Comparison of ENCODE assay signal across 18 cellular contexts in the genomic region with DNA sequence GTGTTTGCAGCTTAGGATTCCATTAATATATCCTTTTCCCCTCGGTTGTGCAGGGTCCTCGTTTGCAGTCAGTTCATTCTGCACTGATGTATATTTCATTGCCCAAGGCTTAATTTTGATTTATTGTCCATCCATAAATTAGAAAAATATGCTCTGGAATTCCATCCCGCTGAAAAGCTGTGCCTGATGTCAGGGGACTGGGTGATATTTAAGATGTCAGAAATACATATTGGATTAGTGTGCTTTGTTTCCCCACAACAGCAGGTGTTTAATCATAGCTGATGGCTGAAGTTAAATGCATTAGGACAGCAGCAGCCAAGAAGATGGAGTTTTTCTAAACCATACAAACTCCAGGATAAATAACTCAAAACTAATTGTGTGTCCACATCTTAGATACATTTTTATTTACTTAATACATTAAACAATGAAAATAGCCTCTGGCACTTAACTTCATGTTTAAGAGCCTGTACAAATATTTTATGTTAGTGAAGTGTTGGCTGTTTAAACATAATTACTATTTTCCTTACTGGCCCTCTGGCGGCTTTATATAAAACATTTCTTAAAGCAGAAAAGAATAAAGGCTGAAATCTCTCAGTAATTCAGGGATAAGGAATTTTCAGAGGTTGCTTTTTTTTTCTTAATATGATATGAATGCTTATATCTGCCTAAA.
DNase-seq lines count a peak whose midpoint lies in the region; ATAC-seq and TF ChIP-seq lines count a peak whose summit lies in the region.
"Had no signal": no experiment of that assay in that cellular context is flagged by ENCODE, and none has a peak within 500 bp of the region (broad histone marks: within the 10 kb centered on the region; RNA-seq: fewer than 3 reads in every experiment).

No MANE protein-coding gene starts in this region.

- ATAC-seq in PC-3 (peak; percentile 38), gastrocnemius medialis (no peak), HG02938 (IDR thresholded peaks at IDR 0.05; ENCODE audit: unreplicated experiment) (no peak)
- ATAC-seq: esophagus mucosa, left cardiac atrium had no signal

- no peaks in the 10 kb centered on the region for H3K9me2 ChIP-seq in PC-3 (replicated peaks; ENCODE audit: low read length)

- peak; percentile 57 for DNase-seq in EL
- DNase-seq in NCI-H1930 (lab: John Stamatoyannopoulos, UW), result peak; percentile 37 to 46
- no peak for DNase-seq in PC-3
- DNase-seq in osteocyte (ENCODE audit: extremely low spot score, unreplicated experiment), result no peak
- no peak for DNase-seq in gastrocnemius medialis
- DNase-seq in putamen (ENCODE audit: low spot score), result no peak
- DNase-seq: activated CD4-positive, CD25-positive, alpha-beta regulatory T cell; activated naive CD4-positive, alpha-beta T cell; left cardiac atrium; NCI-H2227 treated with DMSO at 0.1 percent for 48 hours; small intestine; stimulated activated naive CD4-positive, alpha-beta T cell had no signal

- no peak overlapping the region for H3K27ac Mint-ChIP-seq in osteocyte (ENCODE audit: unreplicated experiment)
- H3K27ac Mint-ChIP-seq: dendritic cell treated with granulocyte-macrophage colony-stimulating factor and Interleukin-4, amounts not matched to agents 40 ng/mL and 50 ng/mL, for 4 days; T-helper 1 cell treated with Interleukin-12 subunit alpha and Interleukin-12 subunit beta and Interleukin-4 antibody, amounts not matched to agents 30 μg/mL and 1 μg/mL, for 36 hours had no signal

- intact Hi-C loops in PC-3 (cut with micrococcal nuclease) (loop anchor here (1.0 to 10.0 kb wide), 5 partner anchors 54 to 382 kb away; no protein-coding TSS in a partner anchor), gastrocnemius medialis (cut with DNase I; ENCODE audit: low total_unique reads) (no loop called here)

- in situ Hi-C loops in gastrocnemius medialis (cut with MboI; ENCODE audit: low sequenced_read_pairs in 4 of 4), result no loop called here

- H3K36me3 Mint-ChIP-seq in osteocyte (ENCODE audit: unreplicated experiment), result no peaks in the 10 kb centered on the region

- no peak overlapping the region for H3K27ac ChIP-seq in PC-3 (ENCODE audit: low read length)
- H3K27ac ChIP-seq in gastrocnemius medialis, result no peak overlapping the region
- H3K27ac ChIP-seq: BLaER1 had no signal

- H3F3A ChIP-seq in PC-3 (ENCODE audit: low read length, unreplicated experiment), result no peaks in the 10 kb centered on the region

- POLR2A ChIA-PET in PC-3 (lab: Charles Lee; ENCODE audit: unreplicated experiment), result no interaction called here

- H2AFZ ChIP-seq in PC-3 (ENCODE audit: low read length), result no peak overlapping the region

- no peak overlapping the region for H3K9ac ChIP-seq in PC-3 (ENCODE audit: low read length)
- H3K9ac ChIP-seq: BLaER1 had no signal

- peaks cover 49% of the 10 kb centered on the region for H3K27me3 Mint-ChIP-seq in osteocyte (ENCODE audit: unreplicated experiment)

- no peaks in the 10 kb centered on the region for H3K9me3 Mint-ChIP-seq in osteocyte (ENCODE audit: unreplicated experiment)
- H3K9me3 Mint-ChIP-seq: dendritic cell treated with granulocyte-macrophage colony-stimulating factor and Interleukin-4, amounts not matched to agents 40 ng/mL and 50 ng/mL, for 4 days; T-helper 1 cell treated with Interleukin-12 subunit alpha and Interleukin-12 subunit beta and Interleukin-4 antibody, amounts not matched to agents 30 μg/mL and 1 μg/mL, for 36 hours had no signal

- TF ChIP-seq POLR2A in gastrocnemius medialis (IDR thresholded peaks at IDR 0.05), result no peak

- TF ChIP-seq CTCF in PC-3 (conservative IDR thresholded peaks at IDR 0.05; ENCODE audit: low read depth, low read length), result no peak; the same call in 1 of the 2 replicates
- TF ChIP-seq CTCF in osteocyte (IDR thresholded peaks at IDR 0.05), result peak; percentile 23
- no peak for TF ChIP-seq CTCF in gastrocnemius medialis (IDR thresholded peaks at IDR 0.05 in 4 of 5, conservative IDR thresholded peaks at IDR 0.05 in 1 of 5)

- no peaks in the 10 kb centered on the region for H3K79me2 ChIP-seq in PC-3 (ENCODE audit: low read length)

- H3K36me3 ChIP-seq in PC-3 (ENCODE audit: low read depth, low read length) (no peaks in the 10 kb centered on the region), gastrocnemius medialis (no peaks in the 10 kb centered on the region)
- H3K36me3 ChIP-seq: BLaER1, HAP-1 had no signal

- H4K20me1 ChIP-seq in PC-3 (ENCODE audit: low read length), result no peaks in the 10 kb centered on the region
- H4K20me1 ChIP-seq: BLaER1 had no signal

- BruUV-seq in PC-3 (replicated peaks; lab: Mats Ljungman, UMichigan), result no TSS peak

- H3K4me1 Mint-ChIP-seq in osteocyte (ENCODE audit: unreplicated experiment), result peaks cover 6% of the 10 kb centered on the region

- CTCF ChIA-PET in PC-3 (lab: Charles Lee), result no interaction called here

- H3K9me3 ChIP-seq in PC-3 (ENCODE audit: low read length) (no peaks in the 10 kb centered on the region), gastrocnemius medialis (no peaks in the 10 kb centered on the region)
- H3K9me3 ChIP-seq: BLaER1, HAP-1 had no signal

- H3K4me3 ChIP-seq in PC-3 (ENCODE audit: low read length), result no peak overlapping the region
- H3K4me3 ChIP-seq in gastrocnemius medialis, result no peak overlapping the region
- H3K4me3 ChIP-seq: BLaER1, HAP-1 had no signal

- H3K4me3 Mint-ChIP-seq in osteocyte (ENCODE audit: unreplicated experiment), result no peak overlapping the region
- H3K4me3 Mint-ChIP-seq: dendritic cell treated with granulocyte-macrophage colony-stimulating factor and Interleukin-4, amounts not matched to agents 40 ng/mL and 50 ng/mL, for 4 days; T-helper 1 cell treated with Interleukin-12 subunit alpha and Interleukin-12 subunit beta and Interleukin-4 antibody, amounts not matched to agents 30 μg/mL and 1 μg/mL, for 36 hours had no signal

- no peaks in the 10 kb centered on the region for H3K4me1 ChIP-seq in PC-3 (ENCODE audit: insufficient read depth, low read length)
- no peaks in the 10 kb centered on the region for H3K4me1 ChIP-seq in gastrocnemius medialis
- H3K4me1 ChIP-seq: HAP-1 had no signal

- H3K27me3 ChIP-seq in PC-3 (ENCODE audit: low read length) (no peaks in the 10 kb centered on the region), gastrocnemius medialis (peaks cover 0 to 5% (median 5%) of the 10 kb centered on the region in 3 donors)
- H3K27me3 ChIP-seq: BLaER1 had no signal

- no peak overlapping the region for H3K4me2 ChIP-seq in PC-3 (ENCODE audit: low read length)
- H3K4me2 ChIP-seq: BLaER1 had no signal

Comparison
In these comparisons a context has a peak if more than half of its experiments do, and no peak if none do; other contexts are left out.
1. DNase-seq: peak in EL (single experiment) and NCI-H1930 (2 of 2); none in PC-3 (single experiment), osteocyte (single experiment), gastrocnemius medialis (0 of 2) and putamen (single experiment).